1 cellular context compared by ENCODE assay signal in the genomic region with DNA sequence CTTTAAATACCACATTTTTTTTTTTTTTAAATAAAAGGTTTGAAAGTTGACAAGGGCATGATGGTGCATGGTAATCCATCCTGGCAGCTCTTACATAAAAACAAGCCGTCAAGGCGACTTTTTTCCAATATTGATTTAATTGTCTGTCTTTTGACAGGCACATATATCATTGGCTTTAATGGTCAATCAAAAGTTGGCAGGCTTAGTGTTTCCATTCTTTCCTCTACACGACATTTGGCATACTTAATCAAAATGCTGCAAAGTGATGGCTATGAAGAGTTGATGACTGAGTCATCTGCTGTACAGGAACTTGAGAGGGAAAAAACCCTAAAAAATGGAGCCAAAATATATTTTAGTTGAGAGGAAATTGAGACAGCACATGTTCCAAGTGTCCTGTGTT.
TF ChIP-seq lines count a peak whose summit lies in the region.

No MANE protein-coding gene starts in this region.

TF ChIP-seq in GM12878, 131 proteins besides CTCF, POLR2A, EP300 and RAD21:
- TF ChIP-seq SIN3A (IDR thresholded peaks at IDR 0.05; ENCODE audit: low read depth, low read length) (no peak), EGR1 (IDR thresholded peaks at IDR 0.05; ENCODE audit: borderline replicate concordance in 1 of 2, low read depth in 2 of 2, low read length in 2 of 2) (no peak), ZZZ3 (IDR thresholded peaks at IDR 0.05; ENCODE audit: control insufficient read depth, insufficient read length, low read depth) (no peak), BRCA1 (IDR thresholded peaks at IDR 0.05; ENCODE audit: low read depth, low read length) (no peak), EZH2 (IDR thresholded peaks at IDR 0.05; ENCODE audit: borderline replicate concordance, control insufficient read depth, low read depth, low read length) (no peak), SMAD5 (IDR thresholded peaks at IDR 0.05; ENCODE audit: low read depth) (no peak), SRF (IDR thresholded peaks at IDR 0.05; ENCODE audit: low read depth in 2 of 2, low read length in 2 of 2) (no peak), SUPT20H (IDR thresholded peaks at IDR 0.05; ENCODE audit: borderline replicate concordance, control insufficient read depth, low read depth, low read length) (no peak), RBBP5 (conservative IDR thresholded peaks at IDR 0.05) (no peak), TCF7 (IDR thresholded peaks at IDR 0.05; ENCODE audit: borderline replicate concordance) (no peak), SPI1 (IDR thresholded peaks at IDR 0.05; ENCODE audit: borderline replicate concordance, insufficient read depth, low read depth, low read length) (no peak), IKZF1 (conservative IDR thresholded peaks at IDR 0.05) (no peak), JUNB (IDR thresholded peaks at IDR 0.05) (no peak), SP1 (IDR thresholded peaks at IDR 0.05; ENCODE audit: low read depth, low read length) (no peak)
- TF ChIP-seq, protein P1, sequence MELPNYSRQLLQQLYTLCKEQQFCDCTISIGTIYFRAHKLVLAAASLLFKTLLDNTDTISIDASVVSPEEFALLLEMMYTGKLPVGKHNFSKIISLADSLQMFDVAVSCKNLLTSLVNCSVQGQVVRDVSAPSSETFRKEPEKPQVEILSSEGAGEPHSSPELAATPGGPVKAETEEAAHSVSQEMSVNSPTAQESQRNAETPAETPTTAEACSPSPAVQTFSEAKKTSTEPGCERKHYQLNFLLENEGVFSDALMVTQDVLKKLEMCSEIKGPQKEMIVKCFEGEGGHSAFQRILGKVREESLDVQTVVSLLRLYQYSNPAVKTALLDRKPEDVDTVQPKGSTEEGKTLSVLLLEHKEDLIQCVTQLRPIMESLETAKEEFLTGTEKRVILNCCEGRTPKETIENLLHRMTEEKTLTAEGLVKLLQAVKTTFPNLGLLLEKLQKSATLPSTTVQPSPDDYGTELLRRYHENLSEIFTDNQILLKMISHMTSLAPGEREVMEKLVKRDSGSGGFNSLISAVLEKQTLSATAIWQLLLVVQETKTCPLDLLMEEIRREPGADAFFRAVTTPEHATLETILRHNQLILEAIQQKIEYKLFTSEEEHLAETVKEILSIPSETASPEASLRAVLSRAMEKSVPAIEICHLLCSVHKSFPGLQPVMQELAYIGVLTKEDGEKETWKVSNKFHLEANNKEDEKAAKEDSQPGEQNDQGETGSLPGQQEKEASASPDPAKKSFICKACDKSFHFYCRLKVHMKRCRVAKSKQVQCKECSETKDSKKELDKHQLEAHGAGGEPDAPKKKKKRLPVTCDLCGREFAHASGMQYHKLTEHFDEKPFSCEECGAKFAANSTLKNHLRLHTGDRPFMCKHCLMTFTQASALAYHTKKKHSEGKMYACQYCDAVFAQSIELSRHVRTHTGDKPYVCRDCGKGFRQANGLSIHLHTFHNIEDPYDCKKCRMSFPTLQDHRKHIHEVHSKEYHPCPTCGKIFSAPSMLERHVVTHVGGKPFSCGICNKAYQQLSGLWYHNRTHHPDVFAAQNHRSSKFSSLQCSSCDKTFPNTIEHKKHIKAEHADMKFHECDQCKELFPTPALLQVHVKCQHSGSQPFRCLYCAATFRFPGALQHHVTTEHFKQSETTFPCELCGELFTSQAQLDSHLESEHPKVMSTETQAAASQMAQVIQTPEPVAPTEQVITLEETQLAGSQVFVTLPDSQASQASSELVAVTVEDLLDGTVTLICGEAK (IDR thresholded peaks at IDR 0.05; ENCODE audit: borderline replicate concordance), result no peak
